In genomic region chr9:133058550-133059320, GRCh38 we compare ENCODE assay signal across 11 cellular contexts. TPM values are rescaled to one million over a fixed set of nuclear protein-coding genes. Genes with fewer than 3 reads are reported as not detected.
DNase-seq lines count a peak whose midpoint lies in the region; ATAC-seq, FAIRE-seq and TF ChIP-seq lines count a peak whose summit lies in the region.
"Had no signal": no experiment of that assay in that cellular context is flagged by ENCODE, and none has a peak within 500 bp of the region (broad histone marks: within the 10 kb centered on the region; RNA-seq: fewer than 3 reads in every experiment).

No MANE protein-coding gene starts in this region.

- H3K18ac ChIP-seq in H9 (ENCODE audit: insufficient read length, low read depth, low read length): no peak overlapping the region

- H3K23me2 ChIP-seq in H9 (ENCODE audit: insufficient read length, low read depth, low read length, poor library complexity, severe bottlenecking): no peaks in the 10 kb centered on the region

- H2BK15ac ChIP-seq in H9 (ENCODE audit: low read depth, low read length): no peak overlapping the region

- no peak for DNase-seq in CD4-positive, alpha-beta memory T cell
- DNase-seq in GM13977 (ENCODE audit: low spot score) (peak; percentile 71), T-cell (no peak), T-helper 9 cell (no peak), H9 (no peak), frontal cortex (ENCODE audit: low spot score in 2 of 2) (no peak)
- DNase-seq: activated CD8-positive, alpha-beta memory T cell treated with anti-CD3 and anti-CD28 coated beads, Interleukin-2, amount 50 U/mL, for 4 hours; retina had no signal

- no peaks in the 10 kb centered on the region for H3K9me3 ChIP-seq in CD4-positive, alpha-beta memory T cell (ENCODE audit: control insufficient read depth in 1 of 2, low read length in 2 of 2)
- H3K9me3 ChIP-seq in esophagus (ENCODE audit: control insufficient read depth in 2 of 2, insufficient read depth in 1 of 2, low read depth in 1 of 2, low read length in 1 of 2): no peaks in the 10 kb centered on the region
- H3K9me3 ChIP-seq in H9 (ENCODE audit: control insufficient read depth, low read depth, low read length): no peaks in the 10 kb centered on the region
- H3K9me3 ChIP-seq: breast epithelium had no signal

- peak overlapping the region in 6 of 7 donors; percentile 20 to 81 (median 58) for H3K27ac Mint-ChIP-seq in CD4-positive, alpha-beta memory T cell
- peak overlapping the region; percentile 80 to 82 for H3K27ac Mint-ChIP-seq in T-cell
- H3K27ac Mint-ChIP-seq in H9: peak overlapping the region in 1 of 3 experiments; percentile 61; a peak in 3 of 7 replicates

- CTCF ChIA-PET in CD4-positive, alpha-beta memory T cell (lab: Charles Lee; ENCODE audit: partially characterized antibody): interaction anchor here (1.2 to 1.4 kb wide), 3 partner anchors 44 to 123 kb away, joined by 3 to 4 read pairs (median 4); no protein-coding TSS in a partner anchor
- CTCF ChIA-PET in T-cell (lab: Charles Lee): no interaction called here

- no peak overlapping the region for H3K56ac ChIP-seq in H9 (ENCODE audit: insufficient read length, low read depth, low read length)

- no peak overlapping the region for H2BK12ac ChIP-seq in H9 (ENCODE audit: insufficient read length, low read depth, low read length)

- H3K79me2 ChIP-seq in H9 (ENCODE audit: insufficient read depth, low read length): no peaks in the 10 kb centered on the region

- H2BK20ac ChIP-seq in H9 (ENCODE audit: low read depth, low read length, poor library complexity, severe bottlenecking): no peak overlapping the region

- H3K4me1 ChIP-seq in CD4-positive, alpha-beta memory T cell (ENCODE audit: insufficient read depth, low read length): peaks cover 20% of the 10 kb centered on the region
- H3K4me1 ChIP-seq in esophagus (ENCODE audit: control insufficient read depth in 2 of 2, insufficient read depth in 2 of 2, low read length in 1 of 2) (peaks cover 11 to 32% of the 10 kb centered on the region in 2 donors), H9 (ENCODE audit: insufficient read depth, low read length) (peaks cover 2% of the 10 kb centered on the region; the same call in 1 of the 2 replicates)
- H3K4me1 ChIP-seq: breast epithelium had no signal

- H4K91ac ChIP-seq in H9 (ENCODE audit: insufficient read length, low read depth, low read length): no peak overlapping the region

- no peak overlapping the region for H2AK5ac ChIP-seq in H9 (ENCODE audit: insufficient read length, low read length)

- FAIRE-seq in frontal cortex (lab: Jason Lieb, UNC): no peak

- no peaks in the 10 kb centered on the region for H3K27me3 Mint-ChIP-seq in CD4-positive, alpha-beta memory T cell
- H3K27me3 Mint-ChIP-seq in T-cell: no peaks in the 10 kb centered on the region
- no peaks in the 10 kb centered on the region for H3K27me3 Mint-ChIP-seq in H9 (ENCODE audit: low read depth)

- H3T11ph ChIP-seq in H9 (ENCODE audit: low read length): no peak overlapping the region

- TF ChIP-seq CTCF in GM13977 (IDR thresholded peaks at IDR 0.05; ENCODE audit: extremely low read depth, insufficient read depth, missing control alignments): no peak
- TF ChIP-seq CTCF in H9 (conservative IDR thresholded peaks at IDR 0.05): no peak

- H3K9me3 Mint-ChIP-seq in CD4-positive, alpha-beta memory T cell: no peaks in the 10 kb centered on the region
- H3K9me3 Mint-ChIP-seq in T-cell: no peaks in the 10 kb centered on the region
- no peaks in the 10 kb centered on the region; a peak in 1 of 5 replicates for H3K9me3 Mint-ChIP-seq in H9

- peaks cover 14 to 31% of the 10 kb centered on the region in 2 donors for H3K36me3 Mint-ChIP-seq in CD4-positive, alpha-beta memory T cell
- peaks cover 23% of the 10 kb centered on the region for H3K36me3 Mint-ChIP-seq in T-cell
- peaks cover 25 to 42% (median 40%) of the 10 kb centered on the region in 3 experiments; a peak in 6 of 7 replicates for H3K36me3 Mint-ChIP-seq in H9 (ENCODE audit: insufficient read depth in 1 of 3, low read depth in 3 of 3)

- peaks cover 30% of the 10 kb centered on the region for H3K36me3 ChIP-seq in CD4-positive, alpha-beta memory T cell (ENCODE audit: insufficient read depth, low read length)
- H3K36me3 ChIP-seq in esophagus (ENCODE audit: control insufficient read depth in 2 of 2, insufficient read depth in 2 of 2, low read length in 1 of 2): peaks cover 3 to 28% of the 10 kb centered on the region in 2 donors
- H3K36me3 ChIP-seq: breast epithelium had no signal

- H3K79me1 ChIP-seq in H9 (ENCODE audit: insufficient read depth, low read depth, low read length, poor library complexity, severe bottlenecking): no peaks in the 10 kb centered on the region

- ATAC-seq in T-cell (replicated peaks in 1 of 4) (peak in 1 of 4 experiments; percentile 19), esophagus mucosa (no peak)

- intact Hi-C loops in CD4-positive, alpha-beta memory T cell (cut with micrococcal nuclease): no loop called here

- no peaks in the 10 kb centered on the region for H3K27me3 ChIP-seq in CD4-positive, alpha-beta memory T cell (ENCODE audit: insufficient read depth, low read length)
- no peaks in the 10 kb centered on the region for H3K27me3 ChIP-seq in esophagus (ENCODE audit: control insufficient read depth in 1 of 2, insufficient read depth in 2 of 2, low read length in 2 of 2)
- H3K27me3 ChIP-seq in H9 (ENCODE audit: insufficient read depth, low read length): no peaks in the 10 kb centered on the region
- H3K27me3 ChIP-seq: breast epithelium had no signal

- H2AFZ ChIP-seq in H9 (ENCODE audit: low read length): no peak overlapping the region

- no peak overlapping the region for H3K23ac ChIP-seq in H9 (ENCODE audit: insufficient read length, low read depth, low read length)

- WGBS in esophagus, 2 donors: 49 to 56% methylated on average over 12 of the region's 12 CpGs
- no CpG with 5 or more reads among the region's 12 CpGs for WGBS in H9 (ENCODE audit: extremely low coverage, insufficient read length, low lambda C conversion rate)

- no peak overlapping the region for H3K14ac ChIP-seq in H9 (ENCODE audit: insufficient read depth, low read length)

- in situ Hi-C loops in GM13977 (cut with MboI; ENCODE audit: low pct_unique_long_range_greater_than_20kb, low sequenced_read_pairs, unreplicated experiment): no loop called here

- POLR2A ChIA-PET in CD4-positive, alpha-beta memory T cell (lab: Charles Lee; ENCODE audit: partially characterized antibody): interaction anchor here (1.6 kb wide), 1 partner anchor 33 kb away, joined by 3 read pairs; no protein-coding TSS in a partner anchor
- POLR2A ChIA-PET in T-cell (lab: Charles Lee): no interaction called here

- H2BK5ac ChIP-seq in H9 (ENCODE audit: insufficient read length, low read length): no peak overlapping the region

- H3K27ac ChIP-seq in CD4-positive, alpha-beta memory T cell (ENCODE audit: low read depth, low read length): no peak overlapping the region
- H3K27ac ChIP-seq in esophagus (ENCODE audit: low read depth in 2 of 2, low read length in 1 of 2): peak overlapping the region; percentile 62 to 92
- no peak overlapping the region for H3K27ac ChIP-seq in H9 (ENCODE audit: insufficient read length, low read depth, low read length)
- H3K27ac ChIP-seq: breast epithelium had no signal

- no peak overlapping the region for H4K5ac ChIP-seq in H9 (ENCODE audit: insufficient read length, low read depth, low read length)

- no peak overlapping the region for H3K4ac ChIP-seq in H9 (ENCODE audit: low read depth, low read length)

- H3K4me1 Mint-ChIP-seq in CD4-positive, alpha-beta memory T cell: peaks cover 18 to 38% (median 24%) of the 10 kb centered on the region in 4 donors
- H3K4me1 Mint-ChIP-seq in T-cell (peaks cover 44 to 47% (median 46%) of the 10 kb centered on the region in 3 donors), H9 (peaks cover 28 to 29% of the 10 kb centered on the region in 2 experiments)

- no peak overlapping the region for H2BK120ac ChIP-seq in H9 (ENCODE audit: low read depth, low read length, poor library complexity, severe bottlenecking)

- no peak overlapping the region for H4K8ac ChIP-seq in H9 (replicated peaks; ENCODE audit: insufficient read length, low read depth, low read length)

- H3K4me3 ChIP-seq in CD4-positive, alpha-beta memory T cell (ENCODE audit: low read length in 2 of 2): no peak overlapping the region
- H3K4me3 ChIP-seq in esophagus (ENCODE audit: low read depth in 1 of 2, low read length in 2 of 2): no peak overlapping the region
- H3K4me3 ChIP-seq: breast epithelium had no signal

- no peak overlapping the region for H3K4me2 ChIP-seq in H9 (ENCODE audit: insufficient read depth, insufficient read length, low read length)

- H4K20me1 ChIP-seq in H9 (ENCODE audit: control insufficient read depth, insufficient read depth, insufficient read length): peaks cover 3% of the 10 kb centered on the region

- H3K4me3 Mint-ChIP-seq in CD4-positive, alpha-beta memory T cell: peak overlapping the region in 3 of 8 donors; percentile 7 to 33 (median 9)
- H3K4me3 Mint-ChIP-seq in T-cell (peak overlapping the region in 1 of 3 donors; percentile 68), H9 (no peak overlapping the region)

- H3K9ac ChIP-seq in H9 (ENCODE audit: extremely low read depth, insufficient read length, low read length): no peak overlapping the region

RNA-seq across cellular contexts. Expression of gene CEL, which starts 3.0 kb away (rescaled TPM):
- total RNA-seq in CD4-positive, alpha-beta memory T cell: 1 to 10 TPM; 1.2 to 1.6 TPM
- under 1 TPM in 1 of 2 donors, not detected in 1; 0.15 TPM for polyA plus RNA-seq in CD4-positive, alpha-beta memory T cell
- total RNA-seq in T-cell: 1 to 10 TPM in 3 of 5 donors, under 1 TPM in 2; 0.28 to 9.0 (median 7.9) TPM
- polyA plus RNA-seq in esophagus: 1 to 10 TPM; 2.1 to 3.3 TPM
- 2.4 TPM for total RNA-seq in esophagus mucosa
- total RNA-seq in H9 (2021): 3.6 and 4.0 TPM in 2 replicates
- 0.41 TPM for total RNA-seq in frontal cortex

RNA-seq across cellular contexts. Expression of gene GTF3C5, which starts 27.9 kb away (rescaled TPM):
- total RNA-seq in CD4-positive, alpha-beta memory T cell: 10 to 100 TPM; 71.3 to 71.5 TPM
- polyA plus RNA-seq in CD4-positive, alpha-beta memory T cell: 10 to 100 TPM; 33.5 to 34.0 TPM
- total RNA-seq in T-cell: 10 to 100 TPM; 46.6 to 91.2 (median 80.0) TPM
- polyA plus RNA-seq in esophagus: 10 to 100 TPM; 46.3 to 64.0 TPM
- 33.6 TPM for total RNA-seq in esophagus mucosa
- total RNA-seq in H9 (2021): 85.5 and 88.9 TPM in 2 replicates
- 31.0 TPM for total RNA-seq in frontal cortex

Comparison
In these comparisons a context has a peak if more than half of its experiments do, and no peak if none do; other contexts are left out.
1. H3K27ac ChIP-seq: peak in esophagus (2 of 2); none in CD4-positive, alpha-beta memory T cell (single experiment) and H9 (single experiment).